1 cellular context compared by ENCODE assay signal in the genomic region with DNA sequence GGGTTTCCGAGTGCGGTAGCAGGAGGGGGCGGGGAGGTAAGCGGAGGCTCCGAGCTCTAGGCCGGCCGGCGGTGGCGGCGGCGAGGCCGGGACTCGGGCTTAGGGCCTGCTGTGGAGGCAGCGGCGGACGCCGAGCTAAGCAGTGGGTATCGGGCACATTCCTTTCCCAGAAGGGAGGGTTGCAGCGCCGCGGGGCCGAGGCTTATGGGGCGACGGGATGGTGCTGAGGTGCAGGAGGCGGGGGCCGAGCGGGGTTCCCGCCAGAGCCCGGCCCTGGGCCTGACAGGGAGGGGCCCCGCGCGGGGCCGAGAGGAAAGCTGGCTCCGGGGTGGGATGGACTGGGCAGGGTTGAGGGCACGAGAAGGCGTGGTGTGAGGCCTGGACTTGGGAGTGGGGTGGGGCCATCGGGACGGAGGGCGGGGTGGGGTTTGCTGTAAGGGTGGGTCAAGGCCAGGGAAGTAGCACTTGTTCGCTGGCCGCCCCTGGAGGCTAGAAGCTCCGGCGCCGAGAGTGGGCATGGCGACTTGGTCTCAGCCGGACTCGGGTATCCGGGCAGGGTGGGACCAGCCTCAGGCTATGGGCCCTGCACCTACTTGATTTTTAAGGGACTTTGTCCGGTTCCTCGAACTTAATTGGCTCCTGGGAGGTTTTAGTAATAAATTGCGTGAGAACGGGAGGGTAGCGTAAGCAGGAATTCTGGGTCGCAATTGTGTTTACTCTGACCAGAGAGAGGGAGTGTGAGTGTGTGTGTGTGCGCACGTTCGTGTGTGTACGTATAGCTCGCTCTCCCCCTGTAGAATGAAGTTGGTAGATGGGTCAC.
TF ChIP-seq lines count a peak whose summit lies in the region.

A gene with protein sequence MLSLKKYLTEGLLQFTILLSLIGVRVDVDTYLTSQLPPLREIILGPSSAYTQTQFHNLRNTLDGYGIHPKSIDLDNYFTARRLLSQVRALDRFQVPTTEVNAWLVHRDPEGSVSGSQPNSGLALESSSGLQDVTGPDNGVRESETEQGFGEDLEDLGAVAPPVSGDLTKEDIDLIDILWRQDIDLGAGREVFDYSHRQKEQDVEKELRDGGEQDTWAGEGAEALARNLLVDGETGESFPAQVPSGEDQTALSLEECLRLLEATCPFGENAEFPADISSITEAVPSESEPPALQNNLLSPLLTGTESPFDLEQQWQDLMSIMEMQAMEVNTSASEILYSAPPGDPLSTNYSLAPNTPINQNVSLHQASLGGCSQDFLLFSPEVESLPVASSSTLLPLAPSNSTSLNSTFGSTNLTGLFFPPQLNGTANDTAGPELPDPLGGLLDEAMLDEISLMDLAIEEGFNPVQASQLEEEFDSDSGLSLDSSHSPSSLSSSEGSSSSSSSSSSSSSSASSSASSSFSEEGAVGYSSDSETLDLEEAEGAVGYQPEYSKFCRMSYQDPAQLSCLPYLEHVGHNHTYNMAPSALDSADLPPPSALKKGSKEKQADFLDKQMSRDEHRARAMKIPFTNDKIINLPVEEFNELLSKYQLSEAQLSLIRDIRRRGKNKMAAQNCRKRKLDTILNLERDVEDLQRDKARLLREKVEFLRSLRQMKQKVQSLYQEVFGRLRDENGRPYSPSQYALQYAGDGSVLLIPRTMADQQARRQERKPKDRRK (plus strand): TSS at position 39 of the 820 bp plus-strand sequence. CDS start 2,760 bp downstream, outside the sequence.

TF ChIP-seq in HepG2, 621 proteins besides CTCF, POLR2A, EP300 and RAD21 (continued from another document and continues in another):
- TF ChIP-seq, protein P1, sequence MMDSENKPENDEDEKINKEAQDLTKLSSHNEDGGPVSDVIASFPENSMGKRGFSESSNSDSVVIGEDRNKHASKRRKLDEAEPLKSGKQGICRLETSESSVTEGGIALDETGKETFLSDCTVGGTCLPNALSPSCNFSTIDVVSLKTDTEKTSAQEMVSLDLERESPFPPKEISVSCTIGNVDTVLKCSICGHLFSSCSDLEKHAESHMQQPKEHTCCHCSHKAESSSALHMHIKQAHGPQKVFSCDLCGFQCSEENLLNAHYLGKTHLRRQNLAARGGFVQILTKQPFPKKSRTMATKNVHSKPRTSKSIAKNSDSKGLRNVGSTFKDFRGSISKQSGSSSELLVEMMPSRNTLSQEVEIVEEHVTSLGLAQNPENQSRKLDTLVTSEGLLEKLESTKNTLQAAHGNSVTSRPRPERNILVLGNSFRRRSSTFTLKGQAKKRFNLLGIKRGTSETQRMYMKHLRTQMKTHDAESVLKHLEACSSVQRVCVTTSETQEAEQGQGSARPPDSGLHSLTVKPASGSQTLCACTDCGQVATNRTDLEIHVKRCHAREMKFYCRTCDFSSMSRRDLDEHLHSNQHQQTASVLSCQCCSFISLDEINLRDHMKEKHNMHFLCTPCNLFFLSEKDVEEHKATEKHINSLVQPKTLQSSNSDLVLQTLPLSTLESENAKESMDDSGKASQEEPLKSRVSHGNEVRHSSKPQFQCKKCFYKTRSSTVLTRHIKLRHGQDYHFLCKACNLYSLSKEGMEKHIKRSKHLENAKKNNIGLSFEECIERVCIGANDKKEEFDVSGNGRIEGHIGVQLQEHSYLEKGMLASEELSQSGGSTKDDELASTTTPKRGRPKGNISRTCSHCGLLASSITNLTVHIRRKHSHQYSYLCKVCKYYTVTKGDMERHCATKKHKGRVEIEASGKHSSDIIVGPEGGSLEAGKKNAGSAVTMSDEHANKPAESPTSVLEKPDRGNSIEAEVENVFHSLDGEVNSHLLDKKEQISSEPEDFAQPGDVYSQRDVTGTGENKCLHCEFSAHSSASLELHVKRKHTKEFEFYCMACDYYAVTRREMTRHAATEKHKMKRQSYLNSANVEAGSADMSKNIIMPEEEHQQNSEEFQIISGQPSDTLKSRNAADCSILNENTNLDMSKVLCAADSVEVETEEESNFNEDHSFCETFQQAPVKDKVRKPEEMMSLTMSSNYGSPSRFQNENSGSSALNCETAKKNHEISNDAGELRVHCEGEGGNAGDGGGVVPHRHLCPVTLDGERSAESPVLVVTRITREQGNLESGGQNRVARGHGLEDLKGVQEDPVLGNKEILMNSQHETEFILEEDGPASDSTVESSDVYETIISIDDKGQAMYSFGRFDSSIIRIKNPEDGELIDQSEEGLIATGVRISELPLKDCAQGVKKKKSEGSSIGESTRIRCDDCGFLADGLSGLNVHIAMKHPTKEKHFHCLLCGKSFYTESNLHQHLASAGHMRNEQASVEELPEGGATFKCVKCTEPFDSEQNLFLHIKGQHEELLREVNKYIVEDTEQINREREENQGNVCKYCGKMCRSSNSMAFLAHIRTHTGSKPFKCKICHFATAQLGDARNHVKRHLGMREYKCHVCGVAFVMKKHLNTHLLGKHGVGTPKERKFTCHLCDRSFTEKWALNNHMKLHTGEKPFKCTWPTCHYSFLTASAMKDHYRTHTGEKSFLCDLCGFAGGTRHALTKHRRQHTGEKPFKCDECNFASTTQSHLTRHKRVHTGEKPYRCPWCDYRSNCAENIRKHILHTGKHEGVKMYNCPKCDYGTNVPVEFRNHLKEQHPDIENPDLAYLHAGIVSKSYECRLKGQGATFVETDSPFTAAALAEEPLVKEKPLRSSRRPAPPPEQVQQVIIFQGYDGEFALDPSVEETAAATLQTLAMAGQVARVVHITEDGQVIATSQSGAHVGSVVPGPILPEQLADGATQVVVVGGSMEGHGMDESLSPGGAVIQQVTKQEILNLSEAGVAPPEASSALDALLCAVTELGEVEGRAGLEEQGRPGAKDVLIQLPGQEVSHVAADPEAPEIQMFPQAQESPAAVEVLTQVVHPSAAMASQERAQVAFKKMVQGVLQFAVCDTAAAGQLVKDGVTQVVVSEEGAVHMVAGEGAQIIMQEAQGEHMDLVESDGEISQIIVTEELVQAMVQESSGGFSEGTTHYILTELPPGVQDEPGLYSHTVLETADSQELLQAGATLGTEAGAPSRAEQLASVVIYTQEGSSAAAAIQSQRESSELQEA (CRISPR knock-in tag; IDR thresholded peaks at IDR 0.05; ENCODE audit: not compliant biosample characterization) = no peak
- TF ChIP-seq, protein P2, sequence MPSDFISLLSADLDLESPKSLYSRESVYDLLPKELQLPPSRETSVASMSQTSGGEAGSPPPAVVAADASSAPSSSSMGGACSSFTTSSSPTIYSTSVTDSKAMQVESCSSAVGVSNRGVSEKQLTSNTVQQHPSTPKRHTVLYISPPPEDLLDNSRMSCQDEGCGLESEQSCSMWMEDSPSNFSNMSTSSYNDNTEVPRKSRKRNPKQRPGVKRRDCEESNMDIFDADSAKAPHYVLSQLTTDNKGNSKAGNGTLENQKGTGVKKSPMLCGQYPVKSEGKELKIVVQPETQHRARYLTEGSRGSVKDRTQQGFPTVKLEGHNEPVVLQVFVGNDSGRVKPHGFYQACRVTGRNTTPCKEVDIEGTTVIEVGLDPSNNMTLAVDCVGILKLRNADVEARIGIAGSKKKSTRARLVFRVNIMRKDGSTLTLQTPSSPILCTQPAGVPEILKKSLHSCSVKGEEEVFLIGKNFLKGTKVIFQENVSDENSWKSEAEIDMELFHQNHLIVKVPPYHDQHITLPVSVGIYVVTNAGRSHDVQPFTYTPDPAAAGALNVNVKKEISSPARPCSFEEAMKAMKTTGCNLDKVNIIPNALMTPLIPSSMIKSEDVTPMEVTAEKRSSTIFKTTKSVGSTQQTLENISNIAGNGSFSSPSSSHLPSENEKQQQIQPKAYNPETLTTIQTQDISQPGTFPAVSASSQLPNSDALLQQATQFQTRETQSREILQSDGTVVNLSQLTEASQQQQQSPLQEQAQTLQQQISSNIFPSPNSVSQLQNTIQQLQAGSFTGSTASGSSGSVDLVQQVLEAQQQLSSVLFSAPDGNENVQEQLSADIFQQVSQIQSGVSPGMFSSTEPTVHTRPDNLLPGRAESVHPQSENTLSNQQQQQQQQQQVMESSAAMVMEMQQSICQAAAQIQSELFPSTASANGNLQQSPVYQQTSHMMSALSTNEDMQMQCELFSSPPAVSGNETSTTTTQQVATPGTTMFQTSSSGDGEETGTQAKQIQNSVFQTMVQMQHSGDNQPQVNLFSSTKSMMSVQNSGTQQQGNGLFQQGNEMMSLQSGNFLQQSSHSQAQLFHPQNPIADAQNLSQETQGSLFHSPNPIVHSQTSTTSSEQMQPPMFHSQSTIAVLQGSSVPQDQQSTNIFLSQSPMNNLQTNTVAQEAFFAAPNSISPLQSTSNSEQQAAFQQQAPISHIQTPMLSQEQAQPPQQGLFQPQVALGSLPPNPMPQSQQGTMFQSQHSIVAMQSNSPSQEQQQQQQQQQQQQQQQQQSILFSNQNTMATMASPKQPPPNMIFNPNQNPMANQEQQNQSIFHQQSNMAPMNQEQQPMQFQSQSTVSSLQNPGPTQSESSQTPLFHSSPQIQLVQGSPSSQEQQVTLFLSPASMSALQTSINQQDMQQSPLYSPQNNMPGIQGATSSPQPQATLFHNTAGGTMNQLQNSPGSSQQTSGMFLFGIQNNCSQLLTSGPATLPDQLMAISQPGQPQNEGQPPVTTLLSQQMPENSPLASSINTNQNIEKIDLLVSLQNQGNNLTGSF (CRISPR knock-in tag; IDR thresholded peaks at IDR 0.05) = no peak
- TF ChIP-seq, protein P3, sequence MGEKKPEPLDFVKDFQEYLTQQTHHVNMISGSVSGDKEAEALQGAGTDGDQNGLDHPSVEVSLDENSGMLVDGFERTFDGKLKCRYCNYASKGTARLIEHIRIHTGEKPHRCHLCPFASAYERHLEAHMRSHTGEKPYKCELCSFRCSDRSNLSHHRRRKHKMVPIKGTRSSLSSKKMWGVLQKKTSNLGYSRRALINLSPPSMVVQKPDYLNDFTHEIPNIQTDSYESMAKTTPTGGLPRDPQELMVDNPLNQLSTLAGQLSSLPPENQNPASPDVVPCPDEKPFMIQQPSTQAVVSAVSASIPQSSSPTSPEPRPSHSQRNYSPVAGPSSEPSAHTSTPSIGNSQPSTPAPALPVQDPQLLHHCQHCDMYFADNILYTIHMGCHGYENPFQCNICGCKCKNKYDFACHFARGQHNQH (CRISPR knock-in tag; IDR thresholded peaks at IDR 0.05) = peak; percentile 86
- TF ChIP-seq, protein P4, sequence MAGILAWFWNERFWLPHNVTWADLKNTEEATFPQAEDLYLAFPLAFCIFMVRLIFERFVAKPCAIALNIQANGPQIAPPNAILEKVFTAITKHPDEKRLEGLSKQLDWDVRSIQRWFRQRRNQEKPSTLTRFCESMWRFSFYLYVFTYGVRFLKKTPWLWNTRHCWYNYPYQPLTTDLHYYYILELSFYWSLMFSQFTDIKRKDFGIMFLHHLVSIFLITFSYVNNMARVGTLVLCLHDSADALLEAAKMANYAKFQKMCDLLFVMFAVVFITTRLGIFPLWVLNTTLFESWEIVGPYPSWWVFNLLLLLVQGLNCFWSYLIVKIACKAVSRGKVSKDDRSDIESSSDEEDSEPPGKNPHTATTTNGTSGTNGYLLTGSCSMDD (CRISPR knock-in tag; IDR thresholded peaks at IDR 0.05) = no peak
- no peak for TF ChIP-seq ZNF841 (CRISPR knock-in tag; IDR thresholded peaks at IDR 0.05; ENCODE audit: borderline replicate concordance)
- TF ChIP-seq, protein P5, sequence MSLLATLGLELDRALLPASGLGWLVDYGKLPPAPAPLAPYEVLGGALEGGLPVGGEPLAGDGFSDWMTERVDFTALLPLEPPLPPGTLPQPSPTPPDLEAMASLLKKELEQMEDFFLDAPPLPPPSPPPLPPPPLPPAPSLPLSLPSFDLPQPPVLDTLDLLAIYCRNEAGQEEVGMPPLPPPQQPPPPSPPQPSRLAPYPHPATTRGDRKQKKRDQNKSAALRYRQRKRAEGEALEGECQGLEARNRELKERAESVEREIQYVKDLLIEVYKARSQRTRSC (CRISPR knock-in tag; IDR thresholded peaks at IDR 0.05; ENCODE audit: low read depth) = no peak
- TF ChIP-seq GATAD2A (CRISPR knock-in tag; IDR thresholded peaks at IDR 0.05) = peak; percentile 58
- TF ChIP-seq HHEX (CRISPR knock-in tag; IDR thresholded peaks at IDR 0.05) = no peak
- peak; percentile 58; the same call in 1 of the 2 replicates for TF ChIP-seq ZIK1 (CRISPR knock-in tag; IDR thresholded peaks at IDR 0.05; ENCODE audit: borderline replicate concordance, low read depth)
- 0 out of 2 replicates have a peak, but pooled peaks have one; percentile 44 for TF ChIP-seq SIX4 (CRISPR knock-in tag; IDR thresholded peaks at IDR 0.05)
- no peak for TF ChIP-seq ZNF672 (CRISPR knock-in tag; IDR thresholded peaks at IDR 0.05)
- TF ChIP-seq MAF1 (CRISPR knock-in tag; IDR thresholded peaks at IDR 0.05; ENCODE audit: borderline replicate concordance) = peak; percentile 60; the same call in 1 of the 2 replicates
- TF ChIP-seq, protein P6, sequence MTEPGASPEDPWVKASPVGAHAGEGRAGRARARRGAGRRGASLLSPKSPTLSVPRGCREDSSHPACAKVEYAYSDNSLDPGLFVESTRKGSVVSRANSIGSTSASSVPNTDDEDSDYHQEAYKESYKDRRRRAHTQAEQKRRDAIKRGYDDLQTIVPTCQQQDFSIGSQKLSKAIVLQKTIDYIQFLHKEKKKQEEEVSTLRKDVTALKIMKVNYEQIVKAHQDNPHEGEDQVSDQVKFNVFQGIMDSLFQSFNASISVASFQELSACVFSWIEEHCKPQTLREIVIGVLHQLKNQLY (CRISPR knock-in tag; IDR thresholded peaks at IDR 0.05) = peak; percentile 10; the same call in 1 of the 2 replicates
- TF ChIP-seq, protein P7, sequence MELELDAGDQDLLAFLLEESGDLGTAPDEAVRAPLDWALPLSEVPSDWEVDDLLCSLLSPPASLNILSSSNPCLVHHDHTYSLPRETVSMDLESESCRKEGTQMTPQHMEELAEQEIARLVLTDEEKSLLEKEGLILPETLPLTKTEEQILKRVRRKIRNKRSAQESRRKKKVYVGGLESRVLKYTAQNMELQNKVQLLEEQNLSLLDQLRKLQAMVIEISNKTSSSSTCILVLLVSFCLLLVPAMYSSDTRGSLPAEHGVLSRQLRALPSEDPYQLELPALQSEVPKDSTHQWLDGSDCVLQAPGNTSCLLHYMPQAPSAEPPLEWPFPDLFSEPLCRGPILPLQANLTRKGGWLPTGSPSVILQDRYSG (CRISPR knock-in tag; IDR thresholded peaks at IDR 0.05) = no peak; the same call in 1 of the 2 replicates
